Comparison of ENCODE assay signal across 8 cellular contexts in genomic region chr2:74457129-74457548, GRCh38. TPM values are rescaled to one million over a fixed set of nuclear protein-coding genes. Genes with fewer than 3 reads are reported as not detected.
A peak's percentile ranks its signal among the peaks of the same experiment; 100 is the strongest.
DNase-seq lines count a peak whose midpoint lies in the region; ATAC-seq and TF ChIP-seq lines count a peak whose summit lies in the region.

No MANE protein-coding gene starts in this region.

- H3F3A ChIP-seq in neural cell (ENCODE audit: insufficient read depth, low read length, poor library complexity, severe bottlenecking): no peaks in the 10 kb centered on the region

- H3K9ac ChIP-seq in duodenal mucosa (ENCODE audit: low read depth in 1 of 2, low read length in 2 of 2): peak overlapping the region; percentile 27 to 96
- peak overlapping the region; percentile 95 for H3K9ac ChIP-seq in neural cell (ENCODE audit: low read length)

- H4K20me1 ChIP-seq in neural cell (ENCODE audit: insufficient read depth): no peaks in the 10 kb centered on the region

- no peak for DNase-seq in GM06990 (ENCODE audit: extremely low read depth, insufficient read length)
- DNase-seq in NCI-H1694 treated with DMSO at 0.1 percent for 48 hours (lab: John Stamatoyannopoulos, UW): peak; percentile 50
- no peak for DNase-seq in NCI-H2107 (lab: John Stamatoyannopoulos, UW)

- TF ChIP-seq CTCF in GM06990 (IDR thresholded peaks at IDR 0.05; ENCODE audit: insufficient read depth, low read length, poor library complexity, severe bottlenecking) (no peak), neural cell (IDR thresholded peaks at IDR 0.05; ENCODE audit: poor library complexity, severe bottlenecking) (no peak)

- H3K79me2 ChIP-seq in neural cell (replicated peaks; ENCODE audit: insufficient read depth, low read length): peaks cover 12% of the 10 kb centered on the region

- H3K36me3 ChIP-seq in GM06990 (ENCODE audit: control insufficient read depth, insufficient read depth, low read length): peaks cover 9% of the 10 kb centered on the region
- peaks cover 3 to 15% of the 10 kb centered on the region in 2 donors for H3K36me3 ChIP-seq in duodenal mucosa (ENCODE audit: control insufficient read depth in 1 of 2, insufficient read depth in 2 of 2, low read length in 2 of 2)
- H3K36me3 ChIP-seq in neural cell (ENCODE audit: insufficient read depth, low read length): no peaks in the 10 kb centered on the region

- peak overlapping the region; percentile 73 for H2AFZ ChIP-seq in neural cell (ENCODE audit: low read depth, low read length)

- TF ChIP-seq EP300 in neural cell (conservative IDR thresholded peaks at IDR 0.05; ENCODE audit: poor library complexity, severe bottlenecking): no peak

- no peaks in the 10 kb centered on the region for H3K9me3 ChIP-seq in duodenal mucosa (ENCODE audit: control insufficient read depth in 1 of 2, low read length in 2 of 2)
- H3K9me3 ChIP-seq in neural cell (ENCODE audit: low read length): no peaks in the 10 kb centered on the region

- peak overlapping the region; percentile 75 for H3K4me2 ChIP-seq in neural cell (ENCODE audit: low read length)

- H3K4me3 ChIP-seq in GM06990 (replicated peaks; ENCODE audit: low read depth, low read length): peak overlapping the region; percentile 79
- H3K4me3 ChIP-seq in duodenal mucosa (ENCODE audit: low read depth in 1 of 2, low read length in 2 of 2): peak overlapping the region; percentile 79 to 99
- peak overlapping the region; percentile 99 for H3K4me3 ChIP-seq in neural cell (ENCODE audit: low read length)

- H3K27me3 ChIP-seq in GM06990 (replicated peaks; ENCODE audit: control insufficient read depth, insufficient read depth, low read length): no peaks in the 10 kb centered on the region
- H3K27me3 ChIP-seq in duodenal mucosa (ENCODE audit: control insufficient read depth in 1 of 2, insufficient read depth in 2 of 2, low read length in 2 of 2): no peaks in the 10 kb centered on the region
- no peaks in the 10 kb centered on the region for H3K27me3 ChIP-seq in neural cell (ENCODE audit: insufficient read depth, low read depth, low read length)

- no peaks in the 10 kb centered on the region for H3K9me2 ChIP-seq in neural cell (ENCODE audit: insufficient read depth, low read length)

- TF ChIP-seq RAD21 in neural cell (conservative IDR thresholded peaks at IDR 0.05): no peak

- peak overlapping the region; percentile 98 for H3K27ac ChIP-seq in duodenal mucosa (ENCODE audit: low read depth, low read length)
- H3K27ac ChIP-seq in neural cell (ENCODE audit: low read length): peak overlapping the region; percentile 98

- H3K4me1 ChIP-seq in duodenal mucosa (ENCODE audit: control insufficient read depth in 1 of 2, insufficient read depth in 2 of 2, low read length in 2 of 2): peaks cover 28 to 41% of the 10 kb centered on the region in 2 donors

- ATAC-seq in GM18519 (IDR thresholded peaks at IDR 0.05; ENCODE audit: low FRiP score, unreplicated experiment) (no peak), HG02588 (IDR thresholded peaks at IDR 0.05; ENCODE audit: unreplicated experiment) (no peak), HG03460 (IDR thresholded peaks at IDR 0.05; ENCODE audit: unreplicated experiment) (no peak)

TF ChIP-seq in neural cell, 6 proteins besides CTCF, POLR2A, EP300 and RAD21:
- TF ChIP-seq POLR2AphosphoS5 (IDR thresholded peaks at IDR 0.05) (peak; percentile 48), MXI1 (conservative IDR thresholded peaks at IDR 0.05; ENCODE audit: poor library complexity, severe bottlenecking) (no peak)

RNA-seq across cellular contexts. Expression of gene WBP1, which starts 1.1 kb away (rescaled TPM):
- polyA plus RNA-seq in neural cell: 220 and 230 TPM in 2 replicates
- 70.5 and 73.5 TPM in 2 replicates for polyA minus RNA-seq in neural cell

RNA-seq across cellular contexts. Expression of gene INO80B, which starts 2.3 kb away (rescaled TPM):
- 35.2 and 53.2 TPM in 2 replicates for polyA plus RNA-seq in neural cell
- 17.5 and 19.0 TPM in 2 replicates for polyA minus RNA-seq in neural cell

RNA-seq across cellular contexts. Expression of gene MOGS, which starts 8.0 kb away (rescaled TPM):
- 39.6 and 51.2 TPM in 2 replicates for polyA plus RNA-seq in neural cell
- polyA minus RNA-seq in neural cell: 32.9 TPM in 2 replicates

RNA-seq across cellular contexts. Expression of gene MRPL53, which starts 15.3 kb away (rescaled TPM):
- 28.0 and 28.6 TPM in 2 replicates for polyA plus RNA-seq in neural cell
- polyA minus RNA-seq in neural cell: 12.2 and 12.7 TPM in 2 replicates

RNA-seq across cellular contexts. Expression of gene RTKN, which starts 15.4 kb away (rescaled TPM):
- 4.9 and 6.1 TPM in 2 replicates for polyA plus RNA-seq in neural cell
- polyA minus RNA-seq in neural cell: 3.0 and 3.4 TPM in 2 replicates
